ENCODE assay signal across 10 cellular contexts in genomic region chr3:76024640-76025039, GRCh38.
DNase-seq lines count a peak whose midpoint lies in the region; ATAC-seq, FAIRE-seq and TF ChIP-seq lines count a peak whose summit lies in the region.
"Had no signal": no experiment of that assay in that cellular context is flagged by ENCODE, and none has a peak within 500 bp of the region (broad histone marks: within the 10 kb centered on the region; RNA-seq: fewer than 3 reads in every experiment).

No MANE protein-coding gene starts in this region.

- FAIRE-seq in A204.1 (lab: Jason Lieb, UNC), result peak; percentile 83
- peak; percentile 17 for FAIRE-seq in RCC 7860 (lab: Jason Lieb, UNC)

- peak; percentile 26 for DNase-seq in GM12865 (ENCODE audit: low read depth)
- DNase-seq in RCC 7860 (ENCODE audit: low spot score), result peak; percentile 6
- DNase-seq in fibroblast of villous mesenchyme (ENCODE audit: low read depth), result peak; percentile 7
- DNase-seq in G401 (ENCODE audit: low spot score), result no peak
- DNase-seq: stimulated activated CD4-positive, alpha-beta T cell treated with anti-CD3 and anti-CD28 coated beads, Interleukin-12 subunit alpha, Interleukin-12 subunit beta, amount 100 ng/mL, for 4 hours had no signal

- TF ChIP-seq CTCF in GM12865 (IDR thresholded peaks at IDR 0.05; ENCODE audit: insufficient read depth, low read depth, low read length, missing control alignments) (peak; percentile 38), fibroblast of villous mesenchyme (IDR thresholded peaks at IDR 0.05; ENCODE audit: insufficient read depth, low read depth, low read length) (peak; percentile 38)

- in situ Hi-C loops in G401 (cut with HindIII; ENCODE audit: low sequenced_read_pairs), result no loop called here

- H3K4me3 ChIP-seq in GM12865 (ENCODE audit: low read depth, low read length) (no peak overlapping the region), fibroblast of villous mesenchyme (ENCODE audit: low read depth, low read length) (no peak overlapping the region)
- H3K4me3 ChIP-seq: vagina had no signal

- ATAC-seq in GM21619 (IDR thresholded peaks at IDR 0.05; ENCODE audit: unreplicated experiment) (no peak), HG03139 (IDR thresholded peaks at IDR 0.05; ENCODE audit: unreplicated experiment) (no peak), GM21723 (IDR thresholded peaks at IDR 0.05; ENCODE audit: unreplicated experiment) (no peak)
